ENCODE assay signal across 8 cellular contexts in genomic region chr12:109910969-109911348, GRCh38. TPM values are rescaled to one million over a fixed set of nuclear protein-coding genes. Genes with fewer than 3 reads are reported as not detected.
DNase-seq lines count a peak whose midpoint lies in the region; ATAC-seq and TF ChIP-seq lines count a peak whose summit lies in the region.

No MANE protein-coding gene starts in this region.

- H3K4me1 Mint-ChIP-seq in activated CD4-positive, alpha-beta T cell treated with anti-CD3 and anti-CD28 coated beads, Interleukin-2, amount 10 ng/mL, durations not matched to agents 7 days and 5 days: no peaks in the 10 kb centered on the region

- no peaks in the 10 kb centered on the region for H3K9me3 Mint-ChIP-seq in activated CD4-positive, alpha-beta T cell treated with anti-CD3 and anti-CD28 coated beads, Interleukin-2, amount 10 ng/mL, durations not matched to agents 7 days and 5 days

- H3K27me3 Mint-ChIP-seq in activated CD4-positive, alpha-beta T cell treated with anti-CD3 and anti-CD28 coated beads, Interleukin-2, amount 10 ng/mL, durations not matched to agents 7 days and 5 days: no peaks in the 10 kb centered on the region

- POLR2A ChIA-PET in activated CD4-positive, alpha-beta T cell treated with anti-CD3 and anti-CD28 coated beads, Interleukin-2, amount 10 ng/mL, durations not matched to agents 7 days and 5 days (lab: Charles Lee): no interaction called here
- POLR2A ChIA-PET in GM10248 (lab: Yijun Ruan, JAX): no interaction called here

- CTCF ChIA-PET in activated CD4-positive, alpha-beta T cell treated with anti-CD3 and anti-CD28 coated beads, Interleukin-2, amount 10 ng/mL, durations not matched to agents 7 days and 5 days (lab: Charles Lee): interaction anchor here (0.7 to 1.9 kb wide), 3 partner anchors 10 to 103 kb away, joined by 3 to 5 read pairs (median 4); partner anchors contain the start of gene TCHP
- CTCF ChIA-PET in GM10248 (lab: Yijun Ruan, JAX): no interaction called here

- H3K36me3 Mint-ChIP-seq in activated CD4-positive, alpha-beta T cell treated with anti-CD3 and anti-CD28 coated beads, Interleukin-2, amount 10 ng/mL, durations not matched to agents 7 days and 5 days (ENCODE audit: low read depth): peaks cover 56% of the 10 kb centered on the region

- no peak overlapping the region for H3K27ac Mint-ChIP-seq in activated CD4-positive, alpha-beta T cell treated with anti-CD3 and anti-CD28 coated beads, Interleukin-2, amount 10 ng/mL, durations not matched to agents 7 days and 5 days

- intact Hi-C loops in sciatic nerve (cut with DNase I): no loop called here

- peak; percentile 16 for DNase-seq in activated CD4-positive, alpha-beta T cell treated with anti-CD3 and anti-CD28 coated beads, Interleukin-2, amount 10 ng/mL, durations not matched to agents 7 days and 5 days
- no peak for DNase-seq in activated CD4-positive, alpha-beta T cell treated with anti-CD3 and anti-CD28 coated beads, Interleukin-2, amount 50 U/mL, for 4 hours
- peak; percentile 48 for DNase-seq in NAMALWA (ENCODE audit: low spot score)
- peak; percentile 55 for DNase-seq in dermis blood vessel endothelial cell
- peak; percentile 17 for DNase-seq in stimulated activated CD4-positive, alpha-beta T cell treated with anti-CD3 and anti-CD28 coated beads, Interleukin-4, amount 100 ng/mL, for 24 hours
- DNase-seq in GM10248 (ENCODE audit: extremely low spot score): no peak
- DNase-seq in sciatic nerve (ENCODE audit: low spot score): no peak

- ATAC-seq in HG03139 (IDR thresholded peaks at IDR 0.05; ENCODE audit: unreplicated experiment) (no peak), sciatic nerve (no peak)

- TF ChIP-seq CTCF in GM10248 (IDR thresholded peaks at IDR 0.05; ENCODE audit: control extremely low read depth, extremely low read depth, low read depth, missing control alignments): no peak

- H3K4me3 Mint-ChIP-seq in activated CD4-positive, alpha-beta T cell treated with anti-CD3 and anti-CD28 coated beads, Interleukin-2, amount 10 ng/mL, durations not matched to agents 7 days and 5 days: no peak overlapping the region

RNA-seq across cellular contexts. Expression of gene TCHP, which starts 10.9 kb away (rescaled TPM):
- 10 to 100 TPM; 27.9 to 36.0 TPM for total RNA-seq in activated CD4-positive, alpha-beta T cell treated with anti-CD3 and anti-CD28 coated beads, Interleukin-2, amount 10 ng/mL, durations not matched to agents 7 days and 5 days
- total RNA-seq in dermis blood vessel endothelial cell: 7.5 and 17.4 TPM in 2 replicates
- 26.7 TPM for total RNA-seq in sciatic nerve

RNA-seq across cellular contexts. Expression of gene GLTP, which starts 30.6 kb away (rescaled TPM):
- total RNA-seq in activated CD4-positive, alpha-beta T cell treated with anti-CD3 and anti-CD28 coated beads, Interleukin-2, amount 10 ng/mL, durations not matched to agents 7 days and 5 days: 10 to 100 TPM; 17.6 to 20.7 TPM
- total RNA-seq in dermis blood vessel endothelial cell (60.4 and 79.8 TPM in 2 replicates), sciatic nerve (51.0 TPM)

Comparison
In these comparisons a context has a peak if more than half of its experiments do, and no peak if none do; other contexts are left out.
1. DNase-seq: peak in activated CD4-positive, alpha-beta T cell treated with anti-CD3 and anti-CD28 coated beads, Interleukin-2, amount 10 ng/mL, durations not matched to agents 7 days and 5 days (single experiment), NAMALWA (single experiment), dermis blood vessel endothelial cell (single experiment) and stimulated activated CD4-positive, alpha-beta T cell treated with anti-CD3 and anti-CD28 coated beads, Interleukin-4, amount 100 ng/mL, for 24 hours (single experiment); none in activated CD4-positive, alpha-beta T cell treated with anti-CD3 and anti-CD28 coated beads, Interleukin-2, amount 50 U/mL, for 4 hours (0 of 2), GM10248 (single experiment) and sciatic nerve (single experiment).